In genomic region chr12:95538656-95539055, GRCh38 we compare ENCODE assay signal across 25 cellular contexts. TPM values are rescaled to one million over a fixed set of nuclear protein-coding genes. Genes with fewer than 3 reads are reported as not detected.
A peak's percentile ranks its signal among the peaks of the same experiment; 100 is the strongest.
DNase-seq lines count a peak whose midpoint lies in the region; ATAC-seq and TF ChIP-seq lines count a peak whose summit lies in the region.
"Had no signal": no experiment of that assay in that cellular context is flagged by ENCODE, and none has a peak within 500 bp of the region (broad histone marks: within the 10 kb centered on the region; RNA-seq: fewer than 3 reads in every experiment).

No MANE protein-coding gene starts in this region.

- no CpG with 5 or more reads among the region's 5 CpGs for WGBS in H9 (ENCODE audit: extremely low coverage, insufficient read length, low lambda C conversion rate)
- 70 to 73% methylated on average over 5 of the region's 5 CpGs for WGBS in thyroid gland, 2 donors

- POLR2A ChIA-PET in WTC11 (lab: Charles Lee) = interaction anchor here (0.5 to 1.0 kb wide), 3 partner anchors 36 to 437 kb away, joined by 3 to 5 read pairs (median 3); no protein-coding TSS in a partner anchor

- H3K9me3 Mint-ChIP-seq in H9 = no peaks in the 10 kb centered on the region
- no peaks in the 10 kb centered on the region for H3K9me3 Mint-ChIP-seq in WTC11
- no peaks in the 10 kb centered on the region for H3K9me3 Mint-ChIP-seq in stimulated activated naive B cell treated with anti-CD40 and anti-IgM and Interleukin-4, amounts not matched to agents 10 μg/mL and 1 μg/mL and 100 μg/mL, for 72 hours
- H3K9me3 Mint-ChIP-seq: CD4-positive, alpha-beta T cell; IgD-negative memory B cell had no signal

- no peak for TF ChIP-seq POLR2A in thyroid gland (IDR thresholded peaks at IDR 0.05)

- H3K4ac ChIP-seq in H9 (ENCODE audit: low read depth, low read length) = no peak overlapping the region

- H2BK120ac ChIP-seq in H9 (ENCODE audit: low read depth, low read length, poor library complexity, severe bottlenecking) = peak overlapping the region; percentile 77

- H3K36me3 Mint-ChIP-seq in H9 (ENCODE audit: insufficient read depth in 1 of 3, low read depth in 3 of 3) (peaks cover 20 to 34% (median 22%) of the 10 kb centered on the region in 3 experiments; a peak in 6 of 7 replicates), WTC11 (peaks cover 11% of the 10 kb centered on the region)
- no peaks in the 10 kb centered on the region for H3K36me3 Mint-ChIP-seq in stimulated activated naive B cell treated with anti-CD40 and anti-IgM and Interleukin-4, amounts not matched to agents 10 μg/mL and 1 μg/mL and 100 μg/mL, for 72 hours
- H3K36me3 Mint-ChIP-seq: IgD-negative memory B cell had no signal

- no peak overlapping the region for H2BK5ac ChIP-seq in H9 (ENCODE audit: insufficient read length, low read length)

- TF ChIP-seq CTCF in H9 (conservative IDR thresholded peaks at IDR 0.05) (no peak), WTC11 (IDR thresholded peaks at IDR 0.05) (no peak), thyroid gland (IDR thresholded peaks at IDR 0.05) (no peak), GM20000 (IDR thresholded peaks at IDR 0.05; ENCODE audit: extremely low read depth, missing control alignments) (no peak)

- no peaks in the 10 kb centered on the region for H3K9me3 ChIP-seq in BLaER1 treated with 17β-estradiol and CSF1 and Interleukin-3, amounts not matched to agents 10 nM and 100 nM (replicated peaks in 1 of 11)
- H3K9me3 ChIP-seq in H9 (ENCODE audit: control insufficient read depth, low read depth, low read length) (no peaks in the 10 kb centered on the region), iPS-20b (ENCODE audit: insufficient read depth, low read depth, low read length) (no peaks in the 10 kb centered on the region), thyroid gland (no peaks in the 10 kb centered on the region)
- H3K9me3 ChIP-seq: A549, BE2C, SJSA1 had no signal

- peak overlapping the region in 8 of 11 experiments; percentile 14 to 69 (median 38); a peak in 14 of 22 replicates for H3K4me2 ChIP-seq in BLaER1 treated with 17β-estradiol and CSF1 and Interleukin-3, amounts not matched to agents 10 nM and 100 nM
- H3K4me2 ChIP-seq in H9 (ENCODE audit: insufficient read depth, insufficient read length, low read length) = peak overlapping the region; percentile 46
- H3K4me2 ChIP-seq: A549 had no signal

- H2BK20ac ChIP-seq in H9 (ENCODE audit: low read depth, low read length, poor library complexity, severe bottlenecking) = no peak overlapping the region

- peaks cover 42% of the 10 kb centered on the region for H3K79me2 ChIP-seq in H9 (ENCODE audit: insufficient read depth, low read length)

- no peak overlapping the region for H3K23ac ChIP-seq in H9 (ENCODE audit: insufficient read length, low read depth, low read length)

- CTCF ChIA-PET in WTC11 (lab: Charles Lee) = interaction anchor here (1.2 to 2.6 kb wide), 2 partner anchors 36 to 276 kb away, joined by 3 to 44 read pairs; no protein-coding TSS in a partner anchor

- intact Hi-C loops in thyroid gland (cut with DNase I) = loop anchor here (10.0 kb wide), 2 partner anchors 204 to 424 kb away; no protein-coding TSS in a partner anchor

- no peak overlapping the region for H2BK12ac ChIP-seq in H9 (ENCODE audit: insufficient read length, low read depth, low read length)

- H2BK15ac ChIP-seq in H9 (ENCODE audit: low read depth, low read length) = no peak overlapping the region

- no peak overlapping the region for H4K5ac ChIP-seq in H9 (ENCODE audit: insufficient read length, low read depth, low read length)

- H3T11ph ChIP-seq in H9 (ENCODE audit: low read length) = no peak overlapping the region

- peaks cover 10% of the 10 kb centered on the region for H3K79me1 ChIP-seq in H9 (ENCODE audit: insufficient read depth, low read depth, low read length, poor library complexity, severe bottlenecking)

- H3K36me3 ChIP-seq in BLaER1 treated with 17β-estradiol and CSF1 and Interleukin-3, amounts not matched to agents 10 nM and 100 nM = no peaks in the 10 kb centered on the region
- H3K36me3 ChIP-seq in iPS-20b (ENCODE audit: insufficient read depth, low read depth, low read length) (peaks cover 13% of the 10 kb centered on the region), thyroid gland (no peaks in the 10 kb centered on the region)
- H3K36me3 ChIP-seq: BE2C, SJSA1 had no signal

- H3K4me1 ChIP-seq in BLaER1 treated with 17β-estradiol and CSF1 and Interleukin-3, amounts not matched to agents 10 nM and 100 nM = peaks cover 0 to 19% (median 8%) of the 10 kb centered on the region in 10 experiments; a peak in 13 of 20 replicates
- peaks cover 11% of the 10 kb centered on the region for H3K4me1 ChIP-seq in H9 (ENCODE audit: insufficient read depth, low read length)
- H3K4me1 ChIP-seq in iPS-20b (ENCODE audit: insufficient read depth, low read length) = peaks cover 25% of the 10 kb centered on the region
- peaks cover 0 to 4% of the 10 kb centered on the region in 2 donors for H3K4me1 ChIP-seq in thyroid gland
- H3K4me1 ChIP-seq: A549, BE2C, SJSA1 had no signal

- H2AFZ ChIP-seq in H9 (ENCODE audit: low read length) = no peak overlapping the region

- DNase-seq in H9 (no peak), WTC11 (ENCODE audit: low spot score) (no peak), thyroid gland (no peak), G401 (ENCODE audit: low spot score) (no peak), GM20000 (ENCODE audit: low spot score) (no peak)
- no peak for DNase-seq in stimulated activated naive B cell treated with anti-CD40 and anti-IgM and Interleukin-4, amounts not matched to agents 10 μg/mL and 1 μg/mL and 100 μg/mL, for 72 hours
- DNase-seq: BE2C; CD4-positive, alpha-beta T cell; COR-L47; DMS 273 treated with DMSO at 0.1 percent for 48 hours; DMS79 treated with DMSO at 0.1 percent for 48 hours; MV-4-11; NCI-H1105 treated with DMSO at 0.1 percent for 48 hours; NCI-H2029 treated with DMSO at 0.1 percent for 48 hours; NCI-H2171 treated with DMSO at 0.1 percent for 48 hours; NCI-H524 treated with DMSO at 0.1 percent for 48 hours; OCI-M1 had no signal

- ATAC-seq in WTC11 = peak; percentile 65
- ATAC-seq in stimulated activated naive B cell treated with anti-CD40 and anti-IgM and Interleukin-4, amounts not matched to agents 10 μg/mL and 1 μg/mL and 100 μg/mL, for 72 hours (replicated peaks) = no peak
- ATAC-seq: A549, Right ventricle myocardium inferior had no signal

- H3K14ac ChIP-seq in H9 (ENCODE audit: insufficient read depth, low read length) = no peak overlapping the region

- in situ Hi-C loops in G401 (cut with HindIII; ENCODE audit: low sequenced_read_pairs) = no loop called here

- 0 out of 22 replicates have a peak overlapping the region, but pooled peaks of 1 of the 11 experiments have one; percentile 28 for H3K9ac ChIP-seq in BLaER1 treated with 17β-estradiol and CSF1 and Interleukin-3, amounts not matched to agents 10 nM and 100 nM
- H3K9ac ChIP-seq in H9 (ENCODE audit: extremely low read depth, insufficient read length, low read length) = no peak overlapping the region
- peak overlapping the region; percentile 41; the same call in 1 of the 2 replicates for H3K9ac ChIP-seq in iPS-20b (ENCODE audit: low read depth, low read length)

- H3K4me1 Mint-ChIP-seq in H9 = peaks cover 44 to 56% of the 10 kb centered on the region in 2 experiments
- H3K4me1 Mint-ChIP-seq in WTC11 = peaks cover 74% of the 10 kb centered on the region
- H3K4me1 Mint-ChIP-seq in stimulated activated naive B cell treated with anti-CD40 and anti-IgM and Interleukin-4, amounts not matched to agents 10 μg/mL and 1 μg/mL and 100 μg/mL, for 72 hours = peaks cover 0 to 2% of the 10 kb centered on the region in 2 donors

- H3K27me3 ChIP-seq in BLaER1 treated with 17β-estradiol and CSF1 and Interleukin-3, amounts not matched to agents 10 nM and 100 nM = no peaks in the 10 kb centered on the region
- H3K27me3 ChIP-seq in H9 (ENCODE audit: insufficient read depth, low read length) (no peaks in the 10 kb centered on the region), iPS-20b (ENCODE audit: insufficient read depth, low read length) (no peaks in the 10 kb centered on the region), thyroid gland (no peaks in the 10 kb centered on the region)
- H3K27me3 ChIP-seq: BE2C, SJSA1 had no signal

- no peak overlapping the region for H3K4me3 ChIP-seq in BLaER1 treated with 17β-estradiol and CSF1 and Interleukin-3, amounts not matched to agents 10 nM and 100 nM
- peak overlapping the region; percentile 57; the same call in 1 of the 2 replicates for H3K4me3 ChIP-seq in iPS-20b (ENCODE audit: low read length)
- H3K4me3 ChIP-seq in thyroid gland (replicated peaks in 1 of 3) = no peak overlapping the region
- H3K4me3 ChIP-seq: A549, SJSA1 had no signal

- no peak overlapping the region for H4K8ac ChIP-seq in H9 (replicated peaks; ENCODE audit: insufficient read length, low read depth, low read length)

- H3K27ac ChIP-seq in BLaER1 treated with 17β-estradiol and CSF1 and Interleukin-3, amounts not matched to agents 10 nM and 100 nM = no peak overlapping the region
- peak overlapping the region; percentile 57 for H3K27ac ChIP-seq in H9 (ENCODE audit: insufficient read length, low read depth, low read length)
- no peak overlapping the region for H3K27ac ChIP-seq in iPS-20b (ENCODE audit: low read length)
- H3K27ac ChIP-seq in thyroid gland = no peak overlapping the region
- H3K27ac ChIP-seq: A549, HL-60, SJSA1 had no signal

- no peaks in the 10 kb centered on the region for H4K20me1 ChIP-seq in BLaER1 treated with 17β-estradiol and CSF1 and Interleukin-3, amounts not matched to agents 10 nM and 100 nM
- peaks cover 3% of the 10 kb centered on the region for H4K20me1 ChIP-seq in H9 (ENCODE audit: control insufficient read depth, insufficient read depth, insufficient read length)

- H3K27ac Mint-ChIP-seq in H9 = peak overlapping the region; percentile 83 to 97 (median 95); a peak in 5 of 7 replicates
- H3K27ac Mint-ChIP-seq in WTC11 = peak overlapping the region; percentile 89
- no peak overlapping the region for H3K27ac Mint-ChIP-seq in stimulated activated naive B cell treated with anti-CD40 and anti-IgM and Interleukin-4, amounts not matched to agents 10 μg/mL and 1 μg/mL and 100 μg/mL, for 72 hours
- H3K27ac Mint-ChIP-seq: CD4-positive, alpha-beta T cell; IgD-negative memory B cell had no signal

- H3K56ac ChIP-seq in H9 (ENCODE audit: insufficient read length, low read depth, low read length) = no peak overlapping the region

- no peak overlapping the region for H2AK5ac ChIP-seq in H9 (ENCODE audit: insufficient read length, low read length)

- H3K27me3 Mint-ChIP-seq in H9 (ENCODE audit: low read depth) (no peaks in the 10 kb centered on the region), WTC11 (ENCODE audit: low read depth) (no peaks in the 10 kb centered on the region)
- H3K27me3 Mint-ChIP-seq in stimulated activated naive B cell treated with anti-CD40 and anti-IgM and Interleukin-4, amounts not matched to agents 10 μg/mL and 1 μg/mL and 100 μg/mL, for 72 hours = no peaks in the 10 kb centered on the region
- H3K27me3 Mint-ChIP-seq: CD4-positive, alpha-beta T cell; IgD-negative memory B cell had no signal

- H3K23me2 ChIP-seq in H9 (ENCODE audit: insufficient read length, low read depth, low read length, poor library complexity, severe bottlenecking) = no peaks in the 10 kb centered on the region

- H3K18ac ChIP-seq in H9 (ENCODE audit: insufficient read length, low read depth, low read length) = no peak overlapping the region

- H4K91ac ChIP-seq in H9 (ENCODE audit: insufficient read length, low read depth, low read length) = no peak overlapping the region

- peak overlapping the region; percentile 29 to 56; a peak in 4 of 5 replicates for H3K4me3 Mint-ChIP-seq in H9
- H3K4me3 Mint-ChIP-seq in WTC11 = peak overlapping the region; percentile 48
- no peak overlapping the region for H3K4me3 Mint-ChIP-seq in stimulated activated naive B cell treated with anti-CD40 and anti-IgM and Interleukin-4, amounts not matched to agents 10 μg/mL and 1 μg/mL and 100 μg/mL, for 72 hours
- H3K4me3 Mint-ChIP-seq: CD4-positive, alpha-beta T cell; IgD-negative memory B cell had no signal

RNA-seq across cellular contexts. Expression of gene USP44, which starts 12.6 kb away (rescaled TPM):
- total RNA-seq in H9 (2021) = 181 and 185 TPM in 2 replicates
- 93.4 to 120 TPM (median 116 TPM) in 3 replicates for total RNA-seq in WTC11 (2021)
- total RNA-seq in thyroid gland = 1 to 10 TPM; 2.8 to 9.1 (median 6.3) TPM
- total RNA-seq in G401 (2014; rRNA removed; shearing (Covaris generic)) = 0.34 and 4.2 TPM in 2 replicates
- total RNA-seq: HT-29 had no signal

Comparison
In these comparisons a context has a peak if more than half of its experiments do, and no peak if none do; other contexts are left out.
1. H3K4me3 Mint-ChIP-seq: peak in H9 (2 of 2) and WTC11 (single experiment); none in stimulated activated naive B cell treated with anti-CD40 and anti-IgM and Interleukin-4, amounts not matched to agents 10 μg/mL and 1 μg/mL and 100 μg/mL, for 72 hours (0 of 2).